In genomic region chr11:134338654-134339053, GRCh38 we compare ENCODE assay signal across 8 cellular contexts. TPM values are rescaled to one million over a fixed set of nuclear protein-coding genes. Genes with fewer than 3 reads are reported as not detected.
"Had no signal": no experiment of that assay in that cellular context is flagged by ENCODE, and none has a peak within 500 bp of the region (broad histone marks: within the 10 kb centered on the region; RNA-seq: fewer than 3 reads in every experiment).

No MANE protein-coding gene starts in this region.

- H3K27ac Mint-ChIP-seq: H9 had no signal

- H3K4me1 Mint-ChIP-seq: H9 had no signal

- H3K9ac ChIP-seq: GM23248 had no signal

- FAIRE-seq: H54, HTR-8/SVneo, K562 had no signal

- H3K9me3 Mint-ChIP-seq: H9 had no signal

- H3K27ac ChIP-seq: GM23248 had no signal

- H3K4me3 ChIP-seq: GM23248, K562 had no signal

- H2AFZ ChIP-seq: GM23248 had no signal

- H3K4me3 Mint-ChIP-seq: H9 had no signal

- DNase-seq: GM23248, GOT3, H9, HCEC 1CT, IMR-90 had no signal

RNA-seq across cellular contexts. Expression of gene GLB1L2, which starts 6.9 kb away (rescaled TPM):
- total RNA-seq: GM23248 had no signal
